ENCODE assay signal across 22 cellular contexts in the genomic region with DNA sequence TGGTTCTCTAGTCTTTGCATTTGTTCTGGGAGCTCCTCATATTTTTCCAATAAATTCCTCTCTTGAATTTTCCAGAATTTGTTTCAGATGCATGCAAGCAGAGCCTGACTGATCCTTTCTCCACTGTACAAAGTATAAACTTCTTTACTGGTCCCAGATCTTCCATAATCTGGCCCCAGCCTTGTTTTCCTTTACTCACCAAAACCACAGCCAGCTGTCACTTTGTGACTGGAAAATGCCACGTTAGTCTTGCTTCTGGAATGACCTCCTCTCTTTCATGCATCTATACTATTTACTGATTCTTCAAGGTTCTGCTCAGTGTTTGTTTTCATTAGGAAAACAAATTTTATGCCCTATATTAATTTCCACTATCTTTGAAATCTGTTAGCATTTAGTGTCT.
"Had no signal": no experiment of that assay in that cellular context is flagged by ENCODE, and none has a peak within 500 bp of the region (broad histone marks: within the 10 kb centered on the region; RNA-seq: fewer than 3 reads in every experiment).

No MANE protein-coding gene starts in this region.

- H3K79me2 ChIP-seq: hepatocyte had no signal

- H3K4me3 Mint-ChIP-seq: activated CD4-positive, alpha-beta T cell treated with anti-CD3 and anti-CD28 coated beads, Interleukin-2, amount 10 ng/mL, durations not matched to agents 24 days and 14 days; activated CD8-positive, alpha-beta T cell treated with anti-CD3 and anti-CD28 coated beads for 36 hours; immature natural killer cell; natural killer cell treated with Interleukin-12 subunit alpha and Interleukin-12 subunit beta and Interleukin-15 and Interleukin-18, amount 100 ng/mL, for 72 hours; stimulated activated naive CD8-positive, alpha-beta T cell treated with anti-CD3 and anti-CD28 coated beads, Interleukin-15, Interleukin-2, amounts not matched to agents 100 ng/mL and 50 ng/mL, for 24 hours had no signal

- H2AFZ ChIP-seq: hepatocyte had no signal

- H3K4me3 ChIP-seq: hepatocyte, lower lobe of right lung, ovary, prostate gland, thyroid gland had no signal

- H3K9me3 ChIP-seq: lower lobe of right lung, ovary, prostate gland, thyroid gland had no signal

- H3K27ac ChIP-seq: brain microvascular endothelial cell, foreskin keratinocyte, hepatocyte, lower lobe of right lung, ovary, prostate gland, thyroid gland, VCaP had no signal

- H3K4me1 Mint-ChIP-seq: activated CD4-positive, alpha-beta T cell treated with anti-CD3 and anti-CD28 coated beads, Interleukin-2, amount 10 ng/mL, durations not matched to agents 24 days and 14 days; immature natural killer cell had no signal

- H3K4me2 ChIP-seq: hepatocyte had no signal

- H3K4me1 ChIP-seq: foreskin keratinocyte, lower lobe of right lung, prostate gland, thyroid gland had no signal

- DNase-seq: activated CD4-positive, alpha-beta T cell treated with anti-CD3 and anti-CD28 coated beads, Interleukin-2, amount 10 ng/mL, durations not matched to agents 24 days and 14 days; activated CD8-positive, alpha-beta T cell treated with anti-CD3 and anti-CD28 coated beads for 36 hours; activated gamma-delta T cell treated with Interleukin-2 at 50 U/mL for 16 hours; aorta; brain microvascular endothelial cell; caudate nucleus; dermis blood vessel endothelial cell; effector CD8-positive, alpha-beta T cell; erythroblast; foreskin keratinocyte; immature natural killer cell; lower lobe of right lung; ovary; stimulated activated CD4-positive, alpha-beta T cell treated with anti-CD3 and anti-CD28 coated beads, Interleukin-12 subunit alpha, Interleukin-12 subunit beta, amount 100 ng/mL, for 4 hours; substantia nigra; thyroid gland had no signal

- H3K9me3 Mint-ChIP-seq: activated CD4-positive, alpha-beta T cell treated with anti-CD3 and anti-CD28 coated beads, Interleukin-2, amount 10 ng/mL, durations not matched to agents 24 days and 14 days; activated CD8-positive, alpha-beta T cell treated with anti-CD3 and anti-CD28 coated beads for 36 hours; activated naive CD4-positive, alpha-beta T cell treated with anti-CD3 and anti-CD28 coated beads, Interleukin-2, amount 50 U/mL, for 72 hours; immature natural killer cell; natural killer cell treated with Interleukin-12 subunit alpha and Interleukin-12 subunit beta and Interleukin-15 and Interleukin-18, amount 100 ng/mL, for 72 hours; stimulated activated naive CD8-positive, alpha-beta T cell treated with anti-CD3 and anti-CD28 coated beads, Interleukin-15, Interleukin-2, amounts not matched to agents 100 ng/mL and 50 ng/mL, for 24 hours had no signal

- H3K27ac Mint-ChIP-seq: activated CD4-positive, alpha-beta T cell treated with anti-CD3 and anti-CD28 coated beads, Interleukin-2, amount 10 ng/mL, durations not matched to agents 24 days and 14 days; activated CD8-positive, alpha-beta T cell treated with anti-CD3 and anti-CD28 coated beads for 36 hours; activated naive CD4-positive, alpha-beta T cell treated with anti-CD3 and anti-CD28 coated beads, Interleukin-2, amount 50 U/mL, for 72 hours; natural killer cell treated with Interleukin-12 subunit alpha and Interleukin-12 subunit beta and Interleukin-15 and Interleukin-18, amount 100 ng/mL, for 72 hours; stimulated activated naive CD8-positive, alpha-beta T cell treated with anti-CD3 and anti-CD28 coated beads, Interleukin-15, Interleukin-2, amounts not matched to agents 100 ng/mL and 50 ng/mL, for 24 hours had no signal

- H3K36me3 Mint-ChIP-seq: activated naive CD4-positive, alpha-beta T cell treated with anti-CD3 and anti-CD28 coated beads, Interleukin-2, amount 50 U/mL, for 72 hours; immature natural killer cell; natural killer cell treated with Interleukin-12 subunit alpha and Interleukin-12 subunit beta and Interleukin-15 and Interleukin-18, amount 100 ng/mL, for 72 hours had no signal

- H3K27me3 ChIP-seq: brain microvascular endothelial cell, foreskin keratinocyte, hepatocyte, ovary, thyroid gland had no signal

- H3K36me3 ChIP-seq: brain microvascular endothelial cell, lower lobe of right lung, ovary, prostate gland, thyroid gland had no signal
